In genomic region chr6:155115893-155116570, GRCh38 we compare ENCODE assay signal across 14 cellular contexts.
DNase-seq lines count a peak whose midpoint lies in the region; ATAC-seq and TF ChIP-seq lines count a peak whose summit lies in the region.
"Had no signal": no experiment of that assay in that cellular context is flagged by ENCODE, and none has a peak within 500 bp of the region (broad histone marks: within the 10 kb centered on the region; RNA-seq: fewer than 3 reads in every experiment).

No MANE protein-coding gene starts in this region.

- POLR2A ChIA-PET in activated CD4-positive, alpha-beta T cell treated with anti-CD3 and anti-CD28 coated beads for 36 hours (lab: Charles Lee), result interaction anchor here (0.6 to 0.7 kb wide), 3 partner anchors 12 to 55 kb away, joined by 3 read pairs; no protein-coding TSS in a partner anchor

- CTCF ChIA-PET in activated CD4-positive, alpha-beta T cell treated with anti-CD3 and anti-CD28 coated beads for 36 hours (lab: Charles Lee), result interaction anchor here (0.8 to 1.6 kb wide), 6 partner anchors 28 to 440 kb away, joined by 3 to 4 read pairs (median 3); no protein-coding TSS in a partner anchor

- H3K27ac Mint-ChIP-seq in activated CD4-positive, alpha-beta T cell treated with anti-CD3 and anti-CD28 coated beads for 36 hours, result peak overlapping the region; percentile 70
- H3K27ac Mint-ChIP-seq in chondrocyte (ENCODE audit: unreplicated experiment) (peak overlapping the region; percentile 96), nephron progenitor cell (no peak overlapping the region)

- ATAC-seq in activated CD4-positive, alpha-beta T cell treated with anti-CD3 and anti-CD28 coated beads for 36 hours, result peak; percentile 94
- ATAC-seq in GM18861 (IDR thresholded peaks at IDR 0.05; ENCODE audit: unreplicated experiment), result peak; percentile 54
- ATAC-seq in HG03442 (IDR thresholded peaks at IDR 0.05; ENCODE audit: unreplicated experiment), result peak; percentile 54
- ATAC-seq in HG03460 (IDR thresholded peaks at IDR 0.05; ENCODE audit: unreplicated experiment), result no peak
- ATAC-seq: body of pancreas had no signal

- peak overlapping the region; percentile 5 for H3K4me3 Mint-ChIP-seq in activated CD4-positive, alpha-beta T cell treated with anti-CD3 and anti-CD28 coated beads for 36 hours
- H3K4me3 Mint-ChIP-seq in chondrocyte (ENCODE audit: unreplicated experiment) (no peak overlapping the region), nephron progenitor cell (no peak overlapping the region)

- peaks cover 27% of the 10 kb centered on the region for H3K4me1 Mint-ChIP-seq in activated CD4-positive, alpha-beta T cell treated with anti-CD3 and anti-CD28 coated beads for 36 hours
- H3K4me1 Mint-ChIP-seq in chondrocyte (ENCODE audit: low read depth) (peaks cover 36% of the 10 kb centered on the region), nephron progenitor cell (peaks cover 54% of the 10 kb centered on the region)

- no peak for DNase-seq in activated CD4-positive, alpha-beta T cell treated with anti-CD3 and anti-CD28 coated beads for 36 hours
- DNase-seq in activated CD4-positive, alpha-beta T cell treated with anti-CD3 and anti-CD28 coated beads for 1 hour, result no peak
- DNase-seq in chondrocyte (ENCODE audit: low spot score) (no peak), NCI-H2081 treated with DMSO at 0.1 percent for 48 hours (lab: John Stamatoyannopoulos, UW) (no peak), nephron progenitor cell (no peak)
- DNase-seq: activated gamma-delta T cell treated with Interleukin-2 at 50 U/mL for 16 hours, body of pancreas, DMS 273 treated with DMSO at 0.1 percent for 48 hours, hippocampal formation, NCI-H69, retina had no signal

- TF ChIP-seq CTCF in chondrocyte (IDR thresholded peaks at IDR 0.05), result no peak
- TF ChIP-seq CTCF in nephron progenitor cell (IDR thresholded peaks at IDR 0.05), result no peak

- no peaks in the 10 kb centered on the region for H3K36me3 Mint-ChIP-seq in activated CD4-positive, alpha-beta T cell treated with anti-CD3 and anti-CD28 coated beads for 36 hours (ENCODE audit: low read depth)
- H3K36me3 Mint-ChIP-seq in chondrocyte (ENCODE audit: low read depth), result no peaks in the 10 kb centered on the region
- H3K36me3 Mint-ChIP-seq in nephron progenitor cell (ENCODE audit: low read depth), result peaks cover 8% of the 10 kb centered on the region

- H3K9me3 Mint-ChIP-seq in activated CD4-positive, alpha-beta T cell treated with anti-CD3 and anti-CD28 coated beads for 36 hours (ENCODE audit: low read depth), result no peaks in the 10 kb centered on the region
- H3K9me3 Mint-ChIP-seq in chondrocyte (ENCODE audit: low read depth) (no peaks in the 10 kb centered on the region), nephron progenitor cell (no peaks in the 10 kb centered on the region)

- intact Hi-C loops in activated CD4-positive, alpha-beta T cell treated with anti-CD3 and anti-CD28 coated beads for 36 hours (cut with DNase I, micrococcal nuclease), result loop anchor here (1.0 kb wide), 2 partner anchors 41 to 55 kb away; no protein-coding TSS in a partner anchor

- peaks cover 3% of the 10 kb centered on the region for H3K27me3 Mint-ChIP-seq in activated CD4-positive, alpha-beta T cell treated with anti-CD3 and anti-CD28 coated beads for 36 hours
- H3K27me3 Mint-ChIP-seq in chondrocyte (ENCODE audit: low read depth) (no peaks in the 10 kb centered on the region), nephron progenitor cell (ENCODE audit: low read depth, poor library complexity) (peaks cover 3% of the 10 kb centered on the region)
